Comparison of ENCODE assay signal across 1 cellular context in the genomic region with DNA sequence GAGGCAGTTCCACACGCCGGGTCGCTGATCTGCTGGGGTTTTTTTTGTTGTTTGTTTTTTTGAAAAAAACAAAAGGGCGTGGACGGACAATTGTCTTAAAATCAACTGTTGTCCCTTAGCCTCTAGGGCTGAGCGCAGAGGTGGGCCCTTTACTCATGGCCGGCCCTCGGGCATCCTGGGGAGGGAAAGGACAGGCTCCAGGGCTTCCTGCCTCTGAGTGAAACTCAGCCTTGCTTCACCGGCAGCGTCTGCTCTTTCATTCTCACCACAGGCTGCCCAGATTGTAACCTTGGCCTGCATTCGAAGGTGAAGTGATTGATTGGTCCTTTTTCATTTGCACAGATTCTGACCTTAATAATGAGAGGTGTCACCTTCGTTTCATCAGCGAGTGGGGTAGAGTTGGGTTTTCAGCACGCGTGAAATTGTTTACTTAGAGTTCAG.
TF ChIP-seq lines count a peak whose summit lies in the region.

No MANE protein-coding gene starts in this region.

TF ChIP-seq in endothelial cell of umbilical vein, 7 proteins besides CTCF, POLR2A, EP300 and RAD21:
- TF ChIP-seq EZH2 (IDR thresholded peaks at IDR 0.05; ENCODE audit: borderline replicate concordance, low read depth, low read length, severe bottlenecking) = no peak
- no peak for TF ChIP-seq FOS (IDR thresholded peaks at IDR 0.05; ENCODE audit: borderline replicate concordance, insufficient read depth, low read length)
- no peak for TF ChIP-seq MYC (IDR thresholded peaks at IDR 0.05; ENCODE audit: low read depth, low read length)
- no peak for TF ChIP-seq GATA2 (IDR thresholded peaks at IDR 0.05; ENCODE audit: insufficient read depth, insufficient read length, low read depth, low read length)
- no peak for TF ChIP-seq POLR2AphosphoS5 (IDR thresholded peaks at IDR 0.05; ENCODE audit: insufficient read depth, low read depth, low read length)
- no peak for TF ChIP-seq JUN (IDR thresholded peaks at IDR 0.05; ENCODE audit: borderline replicate concordance, insufficient read depth, insufficient read length, low read depth)
- no peak for TF ChIP-seq MAX (IDR thresholded peaks at IDR 0.05; ENCODE audit: insufficient read depth, insufficient read length)
